Comparison of ENCODE assay signal across 1 cellular context in genomic region chr1:117122297-117123025, GRCh38.
TF ChIP-seq lines count a peak whose summit lies in the region.

No MANE protein-coding gene starts in this region.

TF ChIP-seq in GM12878, 131 proteins besides CTCF, POLR2A, EP300 and RAD21 (continued from another document):
- TF ChIP-seq PAX5 (IDR thresholded peaks at IDR 0.05; ENCODE audit: borderline replicate concordance, low read depth, low read length) = no peak
- TF ChIP-seq ZNF274 (IDR thresholded peaks at IDR 0.05; ENCODE audit: insufficient read depth, insufficient read length) = no peak
